8 cellular contexts compared by ENCODE assay signal in genomic region chr1:21232044-21232443, GRCh38. TPM values are rescaled to one million over a fixed set of nuclear protein-coding genes. Genes with fewer than 3 reads are reported as not detected.
DNase-seq lines count a peak whose midpoint lies in the region; ATAC-seq and TF ChIP-seq lines count a peak whose summit lies in the region.

No MANE protein-coding gene starts in this region.

- H3K4me1 ChIP-seq in adipocyte (ENCODE audit: control insufficient read depth, insufficient read depth, low read length): peaks cover 5% of the 10 kb centered on the region
- H3K4me1 ChIP-seq in gastrocnemius medialis: no peaks in the 10 kb centered on the region

- DNase-seq in COLO829 (ENCODE audit: low spot score) (peak; percentile 47), H4 (ENCODE audit: low spot score) (peak; percentile 44), NCI-H748 treated with DMSO at 0.1 percent for 48 hours (lab: John Stamatoyannopoulos, UW) (peak; percentile 5), adipocyte (ENCODE audit: low read depth) (peak; percentile 81), left cardiac atrium (no peak), gastrocnemius medialis (peak in 1 of 2 donors; percentile 32)

- no peak overlapping the region for H3K27ac ChIP-seq in gastrocnemius medialis

- no peak overlapping the region for H3K4me3 ChIP-seq in adipocyte (ENCODE audit: low read length)
- no peak overlapping the region for H3K4me3 ChIP-seq in gastrocnemius medialis

- intact Hi-C loops in left cardiac atrium (cut with DNase I) (loop anchor here (1.0 to 2.0 kb wide), 2 partner anchors 136 to 137 kb away; no protein-coding TSS in a partner anchor), gastrocnemius medialis (cut with DNase I; ENCODE audit: low total_unique reads) (loop anchor here (1.0 kb wide), 1 partner anchor 136 kb away; no protein-coding TSS in a partner anchor)

- peak; percentile 67 to 69 for ATAC-seq in left cardiac atrium
- ATAC-seq in gastrocnemius medialis: peak; percentile 46 to 70
- ATAC-seq in GM19351 (IDR thresholded peaks at IDR 0.05; ENCODE audit: unreplicated experiment): no peak
- no peak for ATAC-seq in GM19467 (IDR thresholded peaks at IDR 0.05; ENCODE audit: unreplicated experiment)

- H3K9ac ChIP-seq in adipocyte (ENCODE audit: low read length): no peak overlapping the region

- no peak for TF ChIP-seq POLR2A in gastrocnemius medialis (IDR thresholded peaks at IDR 0.05)

- in situ Hi-C loops in gastrocnemius medialis (cut with MboI; ENCODE audit: low sequenced_read_pairs in 4 of 4): loop anchor here in 3 of 4 donors (5.0 to 25.0 kb wide), 3 partner anchors 133 to 430 kb away; partner anchors contain the start of gene RAP1GAP (in 1 of the 3)

- peaks cover 63% of the 10 kb centered on the region for H3K36me3 ChIP-seq in adipocyte (ENCODE audit: control insufficient read depth, insufficient read depth, low read length, severe bottlenecking)
- H3K36me3 ChIP-seq in gastrocnemius medialis: peaks cover 0 to 10% of the 10 kb centered on the region in 2 donors

- no peaks in the 10 kb centered on the region for H3K9me3 ChIP-seq in adipocyte (ENCODE audit: control insufficient read depth, low read length)
- H3K9me3 ChIP-seq in gastrocnemius medialis: no peaks in the 10 kb centered on the region

- no peaks in the 10 kb centered on the region for H3K27me3 ChIP-seq in adipocyte (replicated peaks; ENCODE audit: control insufficient read depth, insufficient read depth, low read length)
- no peaks in the 10 kb centered on the region for H3K27me3 ChIP-seq in gastrocnemius medialis

- TF ChIP-seq CTCF in gastrocnemius medialis (IDR thresholded peaks at IDR 0.05 in 4 of 5, conservative IDR thresholded peaks at IDR 0.05 in 1 of 5): peak; percentile 72 to 85 (median 79)

RNA-seq across cellular contexts. Expression of gene EIF4G3, which starts 55.3 kb away (rescaled TPM):
- 14.5 and 22.6 TPM in 2 replicates for total RNA-seq in H4 (2014; rRNA removed; shearing (Covaris generic))
- total RNA-seq in left cardiac atrium (10 to 100 TPM; 38.2 to 48.2 TPM), gastrocnemius medialis (10 to 100 TPM; 42.1 to 63.2 (median 43.5) TPM)

RNA-seq across cellular contexts. Expression of gene ECE1, which starts 58.2 kb away (rescaled TPM):
- total RNA-seq in H4 (2014; rRNA removed; shearing (Covaris generic)): 55.2 and 64.7 TPM in 2 replicates
- total RNA-seq in left cardiac atrium: 100 to 1,000 TPM in 1 of 2 donors, 10 to 100 TPM in 1; 66.2 to 138 TPM
- 10 to 100 TPM; 17.1 to 39.9 (median 26.7) TPM for total RNA-seq in gastrocnemius medialis

Comparison
In these comparisons a context has a peak if more than half of its experiments do, and no peak if none do; other contexts are left out.
1. ATAC-seq: peak in left cardiac atrium (2 of 2) and gastrocnemius medialis (2 of 2); none in GM19351 (single experiment) and GM19467 (single experiment).